Comparison of ENCODE assay signal across 15 cellular contexts in the genomic region with DNA sequence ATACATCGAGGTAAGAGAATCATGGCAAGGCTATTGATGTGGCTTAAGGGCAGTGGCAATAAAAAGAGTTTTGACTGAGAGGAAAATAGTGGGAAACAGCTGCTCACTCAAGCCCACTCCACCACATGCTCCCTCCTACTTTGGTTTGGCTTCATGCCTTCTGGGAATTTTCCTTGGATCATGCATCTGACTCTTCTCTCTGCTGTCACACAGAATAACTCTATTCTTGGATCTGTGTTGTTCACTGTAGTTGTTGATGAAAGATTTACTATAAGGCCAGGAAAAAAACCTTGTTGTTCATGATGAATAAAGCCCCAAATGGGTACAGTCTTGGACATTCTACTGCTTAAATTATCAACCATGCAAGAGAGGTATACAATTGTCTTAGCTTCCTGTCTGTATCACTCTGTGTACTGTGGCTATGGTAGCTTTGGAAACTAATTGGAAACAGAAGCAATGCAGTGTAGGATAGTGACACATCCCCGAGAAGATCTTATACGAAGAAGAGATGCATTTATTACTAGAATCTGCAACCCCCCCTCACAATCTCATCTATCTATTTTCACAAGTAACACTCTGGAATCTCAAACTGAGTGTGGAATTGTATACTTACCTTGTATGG.
A peak's percentile ranks its signal among the peaks of the same experiment; 100 is the strongest.
DNase-seq lines count a peak whose midpoint lies in the region; ATAC-seq, FAIRE-seq and TF ChIP-seq lines count a peak whose summit lies in the region.
"Had no signal": no experiment of that assay in that cellular context is flagged by ENCODE, and none has a peak within 500 bp of the region (broad histone marks: within the 10 kb centered on the region; RNA-seq: fewer than 3 reads in every experiment).

No MANE protein-coding gene starts in this region.

- H3K9ac ChIP-seq in mesenchymal stem cell (ENCODE audit: low read length) (peak overlapping the region; percentile 55), kidney (ENCODE audit: low read length in 2 of 2) (no peak overlapping the region)

- no peak for FAIRE-seq in kidney (lab: Jason Lieb, UNC)
- FAIRE-seq: islet of Langerhans had no signal

- no peak overlapping the region for H2BK5ac ChIP-seq in mesenchymal stem cell (ENCODE audit: low read depth, low read length, poor library complexity, severe bottlenecking)

- H3K14ac ChIP-seq in mesenchymal stem cell (ENCODE audit: low read length in 2 of 2): no peak overlapping the region

- no peaks in the 10 kb centered on the region for H3K9me3 Mint-ChIP-seq in endothelial cell (ENCODE audit: unreplicated experiment)
- H3K9me3 Mint-ChIP-seq: activated CD4-positive, alpha-beta memory T cell treated with anti-CD3 and anti-CD28 coated beads, Interleukin-2, amount 10 ng/mL, durations not matched to agents 7 days and 5 days; GM23338; T-helper 1 cell treated with Interleukin-12 subunit alpha and Interleukin-12 subunit beta and Interleukin-4 antibody, amounts not matched to agents 30 μg/mL and 1 μg/mL, for 36 hours had no signal

- no peak for TF ChIP-seq CTCF in esophagus muscularis mucosa (IDR thresholded peaks at IDR 0.05)
- no peak for TF ChIP-seq CTCF in endothelial cell (IDR thresholded peaks at IDR 0.05; ENCODE audit: unreplicated experiment)
- TF ChIP-seq CTCF in kidney (IDR thresholded peaks at IDR 0.05; ENCODE audit: borderline replicate concordance, extremely low read depth, insufficient read depth): no peak

- peaks cover 12 to 18% (median 16%) of the 10 kb centered on the region in 4 donors for H3K4me1 ChIP-seq in esophagus muscularis mucosa
- H3K4me1 ChIP-seq in mesenchymal stem cell (ENCODE audit: control insufficient read depth, insufficient read depth, low read depth, low read length): peaks cover 2% of the 10 kb centered on the region
- H3K4me1 ChIP-seq in kidney (ENCODE audit: control insufficient read depth in 1 of 2, insufficient read depth in 1 of 2, low read depth in 1 of 2, low read length in 2 of 2): no peaks in the 10 kb centered on the region

- H3K4ac ChIP-seq in mesenchymal stem cell (ENCODE audit: low read depth in 1 of 2, low read length in 2 of 2): no peak overlapping the region

- H2BK120ac ChIP-seq in mesenchymal stem cell (ENCODE audit: low read depth, low read length): no peak overlapping the region

- TF ChIP-seq EP300 in esophagus muscularis mucosa (IDR thresholded peaks at IDR 0.05): no peak

- no peak overlapping the region for H2BK15ac ChIP-seq in mesenchymal stem cell (ENCODE audit: low read depth, poor library complexity, severe bottlenecking)

- TF ChIP-seq POLR2A in esophagus muscularis mucosa (IDR thresholded peaks at IDR 0.05; ENCODE audit: low read depth): no peak

- H3K27me3 ChIP-seq in esophagus muscularis mucosa (no peaks in the 10 kb centered on the region), mesenchymal stem cell (ENCODE audit: control insufficient read depth in 1 of 2, insufficient read depth in 1 of 2, low read length in 2 of 2) (no peaks in the 10 kb centered on the region)

- no peaks in the 10 kb centered on the region for H3K4me1 Mint-ChIP-seq in endothelial cell (ENCODE audit: unreplicated experiment)
- H3K4me1 Mint-ChIP-seq: activated CD4-positive, alpha-beta memory T cell treated with anti-CD3 and anti-CD28 coated beads, Interleukin-2, amount 10 ng/mL, durations not matched to agents 7 days and 5 days; activated naive CD4-positive, alpha-beta T cell treated with anti-CD3 and anti-CD28 coated beads, Interleukin-2, amount 50 U/mL, for 24 hours; GM23338 had no signal

- peaks cover 1% of the 10 kb centered on the region for H3K27me3 Mint-ChIP-seq in endothelial cell (ENCODE audit: unreplicated experiment)
- H3K27me3 Mint-ChIP-seq: activated naive CD4-positive, alpha-beta T cell treated with anti-CD3 and anti-CD28 coated beads, Interleukin-2, amount 50 U/mL, for 24 hours had no signal

- no peak overlapping the region for H3K4me2 ChIP-seq in mesenchymal stem cell (ENCODE audit: low read length, poor library complexity, severe bottlenecking)
- H3K4me2 ChIP-seq: GM23338 had no signal

- DNase-seq in Ammon's horn (ENCODE audit: low spot score): peak; percentile 72
- DNase-seq in NCI-H524 (lab: John Stamatoyannopoulos, UW): peak; percentile 46 to 76
- peak; percentile 82 for DNase-seq in esophagus muscularis mucosa (ENCODE audit: extremely low spot score)
- DNase-seq in mesenchymal stem cell: peak; percentile 67
- no peak for DNase-seq in endothelial cell (ENCODE audit: low spot score)
- no peak for DNase-seq in kidney
- DNase-seq in SKM-1 (lab: John Stamatoyannopoulos, UW; ENCODE audit: unreplicated experiment): no peak
- DNase-seq: activated CD4-positive, alpha-beta memory T cell treated with anti-CD3 and anti-CD28 coated beads, Interleukin-2, amount 10 ng/mL, durations not matched to agents 7 days and 5 days; nucleus accumbens; stimulated activated CD4-positive, alpha-beta T cell treated with anti-CD3 and anti-CD28 coated beads, Interleukin-2, amount 100 ng/mL, for 48 hours had no signal

- no peak overlapping the region for H2BK12ac ChIP-seq in mesenchymal stem cell (ENCODE audit: low read length in 2 of 2)

- H3K9me3 ChIP-seq in esophagus muscularis mucosa (no peaks in the 10 kb centered on the region), mesenchymal stem cell (ENCODE audit: control insufficient read depth, low read length) (no peaks in the 10 kb centered on the region), kidney (ENCODE audit: control insufficient read depth in 1 of 2, low read length in 2 of 2) (no peaks in the 10 kb centered on the region)

- H3K4me3 Mint-ChIP-seq in endothelial cell (ENCODE audit: unreplicated experiment): no peak overlapping the region
- H3K4me3 Mint-ChIP-seq: activated CD4-positive, alpha-beta memory T cell treated with anti-CD3 and anti-CD28 coated beads, Interleukin-2, amount 10 ng/mL, durations not matched to agents 7 days and 5 days; activated naive CD4-positive, alpha-beta T cell treated with anti-CD3 and anti-CD28 coated beads, Interleukin-2, amount 50 U/mL, for 24 hours; GM23338; T-helper 1 cell treated with Interleukin-12 subunit alpha and Interleukin-12 subunit beta and Interleukin-4 antibody, amounts not matched to agents 30 μg/mL and 1 μg/mL, for 36 hours had no signal

- H3K36me3 ChIP-seq in esophagus muscularis mucosa: no peaks in the 10 kb centered on the region
- no peaks in the 10 kb centered on the region for H3K36me3 ChIP-seq in mesenchymal stem cell (ENCODE audit: control insufficient read depth in 1 of 2, insufficient read depth in 2 of 2, low read depth in 1 of 2, low read length in 2 of 2)
- H3K36me3 ChIP-seq in kidney (ENCODE audit: control insufficient read depth in 1 of 2, insufficient read depth in 2 of 2, low read length in 2 of 2): no peaks in the 10 kb centered on the region

- no peak overlapping the region for H4K8ac ChIP-seq in mesenchymal stem cell (ENCODE audit: low read length)

- intact Hi-C loops in esophagus muscularis mucosa (cut with DNase I): no loop called here
- intact Hi-C loops in kidney (cut with DNase I): no loop called here

- H2AFZ ChIP-seq in mesenchymal stem cell (ENCODE audit: low read depth, low read length): no peak overlapping the region
- H2AFZ ChIP-seq: GM23338 had no signal

- peak overlapping the region in 2 of 4 donors; percentile 28 to 42 for H3K27ac ChIP-seq in esophagus muscularis mucosa (replicated peaks in 1 of 4)
- no peak overlapping the region for H3K27ac ChIP-seq in mesenchymal stem cell (ENCODE audit: low read length, poor library complexity, severe bottlenecking)
- no peak overlapping the region for H3K27ac ChIP-seq in kidney (ENCODE audit: low read depth in 2 of 2, low read length in 2 of 2)

- ATAC-seq in HG03442 (IDR thresholded peaks at IDR 0.05; ENCODE audit: unreplicated experiment): no peak
- ATAC-seq: GM23338 had no signal

- no peak overlapping the region for H3K4me3 ChIP-seq in esophagus muscularis mucosa
- peak overlapping the region in 1 of 2 experiments; percentile 40 for H3K4me3 ChIP-seq in mesenchymal stem cell (ENCODE audit: insufficient read depth in 1 of 2, low read depth in 1 of 2, low read length in 2 of 2)
- no peak overlapping the region for H3K4me3 ChIP-seq in kidney (ENCODE audit: low read length in 2 of 2)
- H3K4me3 ChIP-seq: GM23338 had no signal

- H3K36me3 Mint-ChIP-seq in endothelial cell (ENCODE audit: low read depth, unreplicated experiment): no peaks in the 10 kb centered on the region
- H3K36me3 Mint-ChIP-seq: activated naive CD4-positive, alpha-beta T cell treated with anti-CD3 and anti-CD28 coated beads, Interleukin-2, amount 50 U/mL, for 24 hours had no signal

- WGBS in esophagus muscularis mucosa: 37% methylated on average over 3 of the region's 3 CpGs
- 83% methylated on average over 1 of the region's 3 CpGs for WGBS in mesenchymal stem cell

- H3K23ac ChIP-seq in mesenchymal stem cell (ENCODE audit: low read length in 2 of 2): no peak overlapping the region

- no peak overlapping the region for H2AK5ac ChIP-seq in mesenchymal stem cell (ENCODE audit: low read length, severe bottlenecking)

- no peaks in the 10 kb centered on the region for H3K79me1 ChIP-seq in mesenchymal stem cell (replicated peaks; ENCODE audit: low read length, poor library complexity, severe bottlenecking)

- peak overlapping the region in 1 of 2 experiments; percentile 40 for H3K18ac ChIP-seq in mesenchymal stem cell (ENCODE audit: low read depth in 1 of 2, low read length in 2 of 2)

- no peak overlapping the region for H3K27ac Mint-ChIP-seq in endothelial cell (ENCODE audit: unreplicated experiment)
- H3K27ac Mint-ChIP-seq: activated CD4-positive, alpha-beta memory T cell treated with anti-CD3 and anti-CD28 coated beads, Interleukin-2, amount 10 ng/mL, durations not matched to agents 7 days and 5 days; activated naive CD4-positive, alpha-beta T cell treated with anti-CD3 and anti-CD28 coated beads, Interleukin-2, amount 50 U/mL, for 24 hours; GM23338; T-helper 1 cell treated with Interleukin-12 subunit alpha and Interleukin-12 subunit beta and Interleukin-4 antibody, amounts not matched to agents 30 μg/mL and 1 μg/mL, for 36 hours had no signal

- H4K91ac ChIP-seq in mesenchymal stem cell (ENCODE audit: low read length): no peak overlapping the region

Comparison
In these comparisons a context has a peak if more than half of its experiments do, and no peak if none do; other contexts are left out.
1. DNase-seq: peak in Ammon's horn (single experiment), NCI-H524 (2 of 2), esophagus muscularis mucosa (single experiment) and mesenchymal stem cell (single experiment); none in endothelial cell (single experiment), kidney (single experiment) and SKM-1 (single experiment).